Comparison of ENCODE assay signal across 13 cellular contexts in the genomic region with DNA sequence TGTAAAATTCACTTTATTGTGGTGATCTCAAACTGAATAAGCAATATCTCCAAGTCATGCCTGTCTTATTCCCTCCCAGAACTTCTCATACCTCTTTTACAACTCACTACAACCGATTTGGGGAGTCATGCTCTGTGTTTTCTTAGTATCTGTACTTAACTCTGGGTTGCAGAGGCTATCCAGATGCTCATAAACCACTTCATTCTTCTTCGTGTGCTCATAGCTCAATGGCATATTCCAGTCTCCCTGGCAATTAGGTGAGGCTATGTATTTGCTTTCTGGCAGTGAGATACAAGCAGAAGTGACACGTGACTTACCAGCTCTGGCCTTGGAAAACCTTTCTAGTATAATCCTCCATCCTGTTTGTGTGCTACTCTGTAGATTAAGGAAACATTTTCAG.
DNase-seq lines count a peak whose midpoint lies in the region; ATAC-seq and TF ChIP-seq lines count a peak whose summit lies in the region.
"Had no signal": no experiment of that assay in that cellular context is flagged by ENCODE, and none has a peak within 500 bp of the region (broad histone marks: within the 10 kb centered on the region; RNA-seq: fewer than 3 reads in every experiment).

No MANE protein-coding gene starts in this region.

- H3K27ac ChIP-seq in left lung (no peak overlapping the region), uterus (peak overlapping the region in 1 of 2 donors; percentile 14)
- H3K27ac ChIP-seq: skin epidermis had no signal

- no peak for TF ChIP-seq POLR2A in uterus (IDR thresholded peaks at IDR 0.05)

- in situ Hi-C loops in astrocyte of the cerebellum (cut with HindIII; ENCODE audit: low sequenced_read_pairs), result no loop called here

- H3K4me3 ChIP-seq in astrocyte of the cerebellum (ENCODE audit: low read depth, low read length) (no peak overlapping the region), left lung (no peak overlapping the region), uterus (no peak overlapping the region)
- H3K4me3 ChIP-seq: skin epidermis had no signal

- H3K9me3 ChIP-seq in left lung, result peaks cover 0 to 26% of the 10 kb centered on the region in 2 donors
- no peaks in the 10 kb centered on the region for H3K9me3 ChIP-seq in uterus

- DNase-seq in DMS153 (lab: John Stamatoyannopoulos, UW), result peak; percentile 31
- DNase-seq in HT1080 (ENCODE audit: low read depth), result peak; percentile 29
- DNase-seq in astrocyte of the cerebellum (ENCODE audit: low read depth), result peak; percentile 19
- DNase-seq in left lung, result no peak
- DNase-seq in uterus, result no peak
- DNase-seq in GM20000 (ENCODE audit: low spot score), result no peak
- DNase-seq: activated CD4-positive, alpha-beta T cell treated with anti-CD3 and anti-CD28 coated beads, Interleukin-2, amount 50 U/mL, for 4 hours; CD4-positive, alpha-beta T cell; RPMI8226; substantia nigra had no signal

- no peaks in the 10 kb centered on the region for H3K4me1 ChIP-seq in left lung
- no peaks in the 10 kb centered on the region for H3K4me1 ChIP-seq in uterus

- H3K27me3 ChIP-seq in left lung, result no peaks in the 10 kb centered on the region
- no peaks in the 10 kb centered on the region for H3K27me3 ChIP-seq in uterus

- ATAC-seq in left lung (peak; percentile 78), GM21825 (IDR thresholded peaks at IDR 0.05; ENCODE audit: unreplicated experiment) (no peak), HG03159 (IDR thresholded peaks at IDR 0.05; ENCODE audit: unreplicated experiment) (no peak)

- no peaks in the 10 kb centered on the region for H3K36me3 ChIP-seq in left lung
- no peaks in the 10 kb centered on the region for H3K36me3 ChIP-seq in uterus

- intact Hi-C loops in left lung (cut with DNase I) (no loop called here), uterus (cut with DNase I; ENCODE audit: low total_unique reads) (no loop called here)

- no peak for TF ChIP-seq CTCF in astrocyte of the cerebellum (IDR thresholded peaks at IDR 0.05; ENCODE audit: low read depth, low read length, missing control alignments)
- TF ChIP-seq CTCF in left lung (IDR thresholded peaks at IDR 0.05), result no peak
- TF ChIP-seq CTCF in uterus (IDR thresholded peaks at IDR 0.05), result no peak
- TF ChIP-seq CTCF in GM20000 (IDR thresholded peaks at IDR 0.05; ENCODE audit: extremely low read depth, missing control alignments), result no peak

Comparison
In these comparisons a context has a peak if more than half of its experiments do, and no peak if none do; other contexts are left out.
1. DNase-seq: peak in DMS153 (single experiment), HT1080 (single experiment) and astrocyte of the cerebellum (single experiment); none in left lung (0 of 2), uterus (0 of 2) and GM20000 (single experiment).